24 cellular contexts compared by ENCODE assay signal in genomic region chr15:34301058-34301457, GRCh38. TPM values are rescaled to one million over a fixed set of nuclear protein-coding genes. Genes with fewer than 3 reads are reported as not detected.
"Had no signal": no experiment of that assay in that cellular context is flagged by ENCODE, and none has a peak within 500 bp of the region (broad histone marks: within the 10 kb centered on the region; RNA-seq: fewer than 3 reads in every experiment).

No MANE protein-coding gene starts in this region.

- DNase-seq: activated B cell treated with CpG ODN at 0.5 μM for 24 hours; activated CD4-positive, alpha-beta T cell treated with anti-CD3 and anti-CD28 coated beads for 1 hour; activated CD4-positive, alpha-beta T cell treated with anti-CD3 and anti-CD28 coated beads, Interleukin-2, amount 10 ng/mL, durations not matched to agents 24 days and 14 days; activated CD4-positive, alpha-beta T cell treated with anti-CD3 and anti-CD28 coated beads, Interleukin-2, amount 50 U/mL, for 48 hours; activated CD8-positive, alpha-beta memory T cell treated with anti-CD3 and anti-CD28 coated beads, Interleukin-2, amount 10 ng/mL, durations not matched to agents 7 days and 5 days; activated gamma-delta T cell; activated naive CD4-positive, alpha-beta T cell treated with anti-CD3 and anti-CD28 coated beads, Interleukin-2, amount 10 ng/mL, durations not matched to agents 7 days and 5 days; activated T-cell treated with anti-CD3 and anti-CD28 coated beads, Interleukin-2, amount 50 U/mL, for 4 hours; amygdala; MM.1S; NCI-H1105; NCI-H1436; NCI-H1694 treated with DMSO at 0.1 percent for 48 hours; NCI-H2029 treated with DMSO at 0.1 percent for 48 hours; NCI-H345; NCI-H510A treated with DMSO at 0.1 percent for 48 hours; NCI-H69; SIG-M5; T-helper 17 cell; T-helper 9 cell had no signal

- ATAC-seq: activated CD8-positive, alpha-beta memory T cell treated with anti-CD3 and anti-CD28 coated beads, Interleukin-2, amount 10 ng/mL, durations not matched to agents 7 days and 5 days; activated T-cell treated with anti-CD3 and anti-CD28 coated beads, Interleukin-2, amount 50 U/mL, for 4 hours; activated T-helper 17 cell treated with anti-CD3 and anti-CD28 coated beads, Interleukin-2, amount 50 U/mL, for 72 hours; T-helper 17 cell had no signal

- FAIRE-seq: astrocyte, RCC 7860 had no signal

RNA-seq across cellular contexts. Expression of gene NUTM1, which starts 42.1 kb away (rescaled TPM):
- total RNA-seq: activated B cell treated with CpG ODN at 0.5 μM for 24 hours; activated CD4-positive, alpha-beta T cell treated with anti-CD3 and anti-CD28 coated beads, Interleukin-2, amount 10 ng/mL, durations not matched to agents 24 days and 14 days; activated CD8-positive, alpha-beta memory T cell treated with anti-CD3 and anti-CD28 coated beads, Interleukin-2, amount 10 ng/mL, durations not matched to agents 7 days and 5 days; activated T-cell treated with anti-CD3 and anti-CD28 coated beads, Interleukin-2, amount 50 U/mL, for 4 hours; activated T-helper 17 cell treated with anti-CD3 and anti-CD28 coated beads, Interleukin-2, amount 50 U/mL, for 72 hours; astrocyte; cardiac septum; T-helper 17 cell had no signal
